In the genomic region with DNA sequence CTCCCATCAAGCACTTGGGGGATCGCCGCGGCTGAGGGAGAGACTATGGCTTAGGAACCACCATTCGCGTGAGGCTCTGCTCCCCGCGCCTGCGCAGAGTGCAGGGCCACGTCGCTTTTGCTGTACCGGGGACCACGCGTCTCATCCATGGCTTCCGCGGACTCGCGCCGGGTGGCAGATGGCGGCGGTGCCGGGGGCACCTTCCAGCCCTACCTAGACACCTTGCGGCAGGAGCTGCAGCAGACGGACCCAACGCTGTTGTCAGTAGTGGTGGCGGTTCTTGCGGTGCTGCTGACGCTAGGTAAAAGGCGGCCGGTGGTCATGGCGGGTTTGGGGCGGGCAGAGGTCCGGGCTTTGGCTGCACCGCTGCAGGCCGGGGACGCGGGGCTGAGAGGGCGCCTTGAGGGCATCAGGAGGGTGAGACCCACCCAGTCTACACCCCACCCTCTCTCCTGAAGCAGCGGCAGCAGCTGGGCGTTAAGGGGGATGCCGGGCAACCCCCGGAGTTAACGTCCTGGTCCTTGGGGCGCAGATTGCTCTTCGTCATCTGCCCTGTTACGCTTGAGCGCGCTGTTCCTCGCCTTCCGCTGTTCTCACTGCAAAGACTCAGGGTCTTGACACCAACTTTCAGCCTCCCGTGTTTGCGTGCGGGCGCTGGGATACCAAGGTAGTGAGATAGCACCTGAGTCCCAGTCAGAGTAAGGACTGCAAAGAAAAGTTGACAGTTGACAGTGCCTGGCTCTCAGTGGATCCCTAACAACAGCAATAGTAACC, we compare ENCODE assay signal across 8 cellular contexts. TPM values are rescaled to one million over a fixed set of nuclear protein-coding genes. Genes with fewer than 3 reads are reported as not detected.
DNase-seq lines count a peak whose midpoint lies in the region; ATAC-seq lines count a peak whose summit lies in the region.

A gene with protein sequence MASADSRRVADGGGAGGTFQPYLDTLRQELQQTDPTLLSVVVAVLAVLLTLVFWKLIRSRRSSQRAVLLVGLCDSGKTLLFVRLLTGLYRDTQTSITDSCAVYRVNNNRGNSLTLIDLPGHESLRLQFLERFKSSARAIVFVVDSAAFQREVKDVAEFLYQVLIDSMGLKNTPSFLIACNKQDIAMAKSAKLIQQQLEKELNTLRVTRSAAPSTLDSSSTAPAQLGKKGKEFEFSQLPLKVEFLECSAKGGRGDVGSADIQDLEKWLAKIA (plus strand): TSS at position 114 of the 774 bp plus-strand sequence. CDS start 34 bp downstream, at position 148.

- peaks cover 4 to 17% of the 10 kb centered on the region in 2 donors for H3K27me3 Mint-ChIP-seq in effector memory CD8-positive, alpha-beta T cell
- H3K27me3 Mint-ChIP-seq in memory B cell: peaks cover 2% of the 10 kb centered on the region

- peak; percentile 92 for DNase-seq in COR-L47 (lab: John Stamatoyannopoulos, UW)
- peak; percentile 92 for DNase-seq in HT1080 (ENCODE audit: low read depth)
- DNase-seq in NOMO-1 (lab: John Stamatoyannopoulos, UW; ENCODE audit: unreplicated experiment in 2 of 2): peak; percentile 96 to 97
- peak; percentile 91 to 94 (median 93) for DNase-seq in effector memory CD8-positive, alpha-beta T cell
- peak; percentile 88 to 92 for DNase-seq in memory B cell (ENCODE audit: low spot score in 2 of 2)
- peak; percentile 93 for DNase-seq in stimulated activated CD8-positive, alpha-beta memory T cell treated with anti-CD3 and anti-CD28 coated beads, Interleukin-12 subunit alpha, Interleukin-12 subunit beta, amount 100 ng/mL, for 1 hour (ENCODE audit: low read depth)

- peak within 1 kb of the TSS; percentile 94 to 99 for H3K4me3 Mint-ChIP-seq in effector memory CD8-positive, alpha-beta T cell
- peak within 1 kb of the TSS; percentile 95 for H3K4me3 Mint-ChIP-seq in memory B cell

- H3K9me3 Mint-ChIP-seq in effector memory CD8-positive, alpha-beta T cell: no peaks in the 10 kb centered on the region
- no peaks in the 10 kb centered on the region for H3K9me3 Mint-ChIP-seq in memory B cell

- POLR2A ChIA-PET in activated CD8-positive, alpha-beta memory T cell treated with anti-CD3 and anti-CD28 coated beads for 36 hours (lab: Charles Lee): interaction anchor here (0.5 to 1.4 kb wide), 3 partner anchors 8 to 228 kb away, joined by 3 to 6 read pairs (median 3); no protein-coding TSS in a partner anchor

- peak; percentile 97 for ATAC-seq in GM21367 (IDR thresholded peaks at IDR 0.05; ENCODE audit: unreplicated experiment)
- ATAC-seq in effector memory CD8-positive, alpha-beta T cell (replicated peaks): peak; percentile 91
- peak; percentile 95 for ATAC-seq in memory B cell (ENCODE audit: low read depth)

- peak within 1 kb of the TSS; percentile 94 to 98 for H3K27ac Mint-ChIP-seq in effector memory CD8-positive, alpha-beta T cell
- H3K27ac Mint-ChIP-seq in memory B cell: peak within 1 kb of the TSS; percentile 96

- H3K36me3 Mint-ChIP-seq in effector memory CD8-positive, alpha-beta T cell (ENCODE audit: insufficient read depth): peaks cover 52% of the 10 kb centered on the region
- H3K36me3 Mint-ChIP-seq in memory B cell: peaks cover 2% of the 10 kb centered on the region

- CTCF ChIA-PET in activated CD8-positive, alpha-beta memory T cell treated with anti-CD3 and anti-CD28 coated beads for 36 hours (lab: Charles Lee): interaction anchor here (0.8 kb wide), 1 partner anchor 142 kb away, joined by 4 read pairs; no protein-coding TSS in a partner anchor

- H3K4me1 Mint-ChIP-seq in effector memory CD8-positive, alpha-beta T cell (ENCODE audit: low read depth in 2 of 2): peaks cover 12 to 16% of the 10 kb centered on the region in 2 donors
- peaks cover 7% of the 10 kb centered on the region for H3K4me1 Mint-ChIP-seq in memory B cell

RNA-seq across cellular contexts. Expression of the gene that starts here (rescaled TPM):
- 88.2 and 120 TPM in 2 replicates for total RNA-seq in HT1080 (2014; rRNA removed; shearing (Covaris generic))
- 47.8 and 51.2 TPM in 2 replicates for polyA plus RNA-seq in HT1080 (2015; cell fraction: cytosol; rRNA removed)
- 39.1 and 71.6 TPM in 2 replicates for polyA plus RNA-seq in HT1080 (2015; cell fraction: nucleus; rRNA removed)
- total RNA-seq in activated CD8-positive, alpha-beta memory T cell treated with anti-CD3 and anti-CD28 coated beads for 36 hours: 100 to 1,000 TPM; 128 to 131 TPM

Comparison
In these comparisons a context has a peak if more than half of its experiments do, and no peak if none do; other contexts are left out.
1. Peak in every context shown above with its lines: DNase-seq and ATAC-seq.